In genomic region chr5:77658662-77659061, GRCh38 we compare ENCODE assay signal across 36 cellular contexts. TPM values are rescaled to one million over a fixed set of nuclear protein-coding genes. Genes with fewer than 3 reads are reported as not detected.
DNase-seq lines count a peak whose midpoint lies in the region; ATAC-seq and TF ChIP-seq lines count a peak whose summit lies in the region.
"Had no signal": no experiment of that assay in that cellular context is flagged by ENCODE, and none has a peak within 500 bp of the region (broad histone marks: within the 10 kb centered on the region; RNA-seq: fewer than 3 reads in every experiment).

No MANE protein-coding gene starts in this region.

- POLR2A ChIA-PET in HEK293 (lab: Yijun Ruan, JAX) = no interaction called here

- DNase-seq in SK-MEL-5 (ENCODE audit: low read depth, low spot score) (peak; percentile 44), foreskin keratinocyte (no peak), NCI-H2171 treated with DMSO at 0.1 percent for 48 hours (lab: John Stamatoyannopoulos, UW) (no peak)
- DNase-seq: 8988T; ACHN; AML-193; BE2C; C1 segment of cervical spinal cord; Caco-2; Calu3; CD4-positive, alpha-beta memory T cell; CD4-positive, alpha-beta T cell; CD4-positive, CD25-positive, alpha-beta regulatory T cell; CD8-positive, alpha-beta memory T cell; CD8-positive, alpha-beta T cell; COR-L47; DMS 273 treated with DMSO at 0.1 percent for 48 hours; DMS153; DMS53; DMS79; DMS79 treated with DMSO at 0.1 percent for 48 hours; DND-41; EL had no signal

- no peaks in the 10 kb centered on the region for H3K36me3 ChIP-seq in HEK293 (ENCODE audit: control insufficient read depth in 2 of 2, insufficient read depth in 1 of 2, low read length in 2 of 2)
- H3K36me3 ChIP-seq: BE2C; BLaER1; BLaER1 treated with 17β-estradiol and CSF1 and Interleukin-3, amounts not matched to agents 10 nM and 100 nM had no signal

- CTCF ChIA-PET in HEK293 (lab: Yijun Ruan, JAX) = no interaction called here

- H3K27me3 ChIP-seq in foreskin keratinocyte = peaks cover 90% of the 10 kb centered on the region
- H3K27me3 ChIP-seq: BLaER1; BLaER1 treated with 17β-estradiol and CSF1 and Interleukin-3, amounts not matched to agents 10 nM and 100 nM had no signal

- H3K27ac ChIP-seq in HEK293 (ENCODE audit: extremely low read depth, low read depth, low read length) = no peak overlapping the region
- H3K27ac ChIP-seq in foreskin keratinocyte = no peak overlapping the region
- H3K27ac ChIP-seq: 22Rv1; A549; BLaER1; BLaER1 treated with 17β-estradiol and CSF1 and Interleukin-3, amounts not matched to agents 10 nM and 100 nM; C4-2B had no signal

- no peak for ATAC-seq in foreskin keratinocyte
- ATAC-seq: A549; CD8-positive, alpha-beta T cell had no signal

- H3K4me1 ChIP-seq in HEK293 (ENCODE audit: control insufficient read depth, insufficient read depth, low read length) (no peaks in the 10 kb centered on the region), foreskin keratinocyte (no peaks in the 10 kb centered on the region)
- H3K4me1 ChIP-seq: A549; BE2C; BLaER1; BLaER1 treated with 17β-estradiol and CSF1 and Interleukin-3, amounts not matched to agents 10 nM and 100 nM; Caco-2 had no signal

- in situ Hi-C loops in SK-MEL-5 (cut with HindIII; ENCODE audit: low pct_unique_long_range_greater_than_20kb, low sequenced_read_pairs) = no loop called here

- H3K9me3 ChIP-seq in HEK293 (ENCODE audit: control insufficient read depth, insufficient read depth, low read depth, low read length) = no peaks in the 10 kb centered on the region
- H3K9me3 ChIP-seq: A549, BE2C, BLaER1, Caco-2 had no signal

- H3K4me3 ChIP-seq in HEK293 (ENCODE audit: low read depth, low read length) = no peak overlapping the region
- H3K4me3 ChIP-seq: A549; BLaER1; BLaER1 treated with 17β-estradiol and CSF1 and Interleukin-3, amounts not matched to agents 10 nM and 100 nM had no signal

- no peak for TF ChIP-seq CTCF in HEK293 (tag by site-specific recombination; IDR thresholded peaks at IDR 0.05)
- no peak for TF ChIP-seq CTCF in foreskin keratinocyte (conservative IDR thresholded peaks at IDR 0.05)

TF ChIP-seq in HEK293, 187 proteins besides CTCF, POLR2A, EP300 and RAD21:
- TF ChIP-seq ZNF362 (tag by site-specific recombination; IDR thresholded peaks at IDR 0.05) (no peak), ZNF423 (tag by site-specific recombination; IDR thresholded peaks at IDR 0.05) (no peak), ZNF169 (tag by site-specific recombination; IDR thresholded peaks at IDR 0.05) (no peak), SCRT2 (tag by site-specific recombination; IDR thresholded peaks at IDR 0.05) (peak; percentile 66), SCRT1 (tag by site-specific recombination; IDR thresholded peaks at IDR 0.05; ENCODE audit: borderline replicate concordance) (peak; percentile 54; the same call in 1 of the 2 replicates), IKZF3 (tag by site-specific recombination; IDR thresholded peaks at IDR 0.05) (no peak), ZNF174 (tag by site-specific recombination; IDR thresholded peaks at IDR 0.05) (no peak), ZNF747 (tag by site-specific recombination; IDR thresholded peaks at IDR 0.05) (no peak), ZEB2 (tag by site-specific recombination; IDR thresholded peaks at IDR 0.05) (no peak), ZNF223 (tag by site-specific recombination; IDR thresholded peaks at IDR 0.05) (no peak), ZNF76 (tag by site-specific recombination; IDR thresholded peaks at IDR 0.05; ENCODE audit: borderline replicate concordance, low read depth) (no peak), ZNF391 (tag by site-specific recombination; IDR thresholded peaks at IDR 0.05; ENCODE audit: borderline replicate concordance, low read depth) (no peak)

RNA-seq across cellular contexts. Expression of gene OTP, which starts 20.1 kb away (rescaled TPM):
- not detected in 2 replicates for total RNA-seq in SK-MEL-5 (2014; rRNA removed; shearing (Covaris generic))
- polyA plus RNA-seq in SK-MEL-5 (2015; cell fraction: cytosol; rRNA removed) = not detected in 2 replicates
- polyA plus RNA-seq in SK-MEL-5 (2015; cell fraction: nucleus; rRNA removed) = not detected in 2 replicates
- total RNA-seq in foreskin keratinocyte = not detected in 2 replicates
- not detected in 2 replicates for polyA plus RNA-seq in foreskin keratinocyte
- total RNA-seq: A172; A673; B cell; CD4-positive, alpha-beta memory T cell; CD4-positive, alpha-beta T cell; CD4-positive, CD25-positive, alpha-beta regulatory T cell; CD8-positive, alpha-beta memory T cell; CD8-positive, alpha-beta T cell; Daoy had no signal
- polyA plus RNA-seq: AG04450; BJ; CD14-positive monocyte; CD4-positive, alpha-beta memory T cell; CD4-positive, CD25-positive, alpha-beta regulatory T cell; CD8-positive, alpha-beta memory T cell had no signal
